In the genomic region with DNA sequence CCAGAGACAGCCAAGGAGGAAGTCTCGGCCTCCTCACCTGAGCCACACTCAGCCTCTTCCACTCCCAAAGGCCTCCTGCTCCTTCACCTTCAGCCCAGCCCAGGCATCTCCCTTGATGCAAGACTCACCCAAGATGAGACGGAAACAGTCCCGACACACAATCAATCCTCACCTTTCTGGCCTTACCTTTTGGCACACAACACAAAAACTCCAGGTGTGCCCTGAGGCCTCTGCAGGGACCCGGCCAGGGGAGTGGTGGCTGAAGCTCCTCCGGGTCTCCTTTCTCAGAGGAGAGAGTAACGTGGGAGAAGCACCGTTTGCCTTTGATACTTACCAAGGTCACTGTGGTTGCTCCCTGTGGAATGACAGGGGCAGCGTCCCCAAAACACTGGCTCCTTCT, we compare ENCODE assay signal across 19 cellular contexts. TPM values are rescaled to one million over a fixed set of nuclear protein-coding genes. Genes with fewer than 3 reads are reported as not detected.
A peak's percentile ranks its signal among the peaks of the same experiment; 100 is the strongest.
DNase-seq lines count a peak whose midpoint lies in the region; ATAC-seq, FAIRE-seq and TF ChIP-seq lines count a peak whose summit lies in the region.
"Had no signal": no experiment of that assay in that cellular context is flagged by ENCODE, and none has a peak within 500 bp of the region (broad histone marks: within the 10 kb centered on the region; RNA-seq: fewer than 3 reads in every experiment).

No MANE protein-coding gene starts in this region.

- TF ChIP-seq EP300 in suprapubic skin (IDR thresholded peaks at IDR 0.05) = no peak

- dilution Hi-C loops in keratinocyte (cut with MboI; ENCODE audit: extremely low pct_ligation_motif_present, low sequenced_read_pairs) = no loop called here

- intact Hi-C loops in spleen (cut with DNase I; ENCODE audit: low total_unique reads) (loop anchor here (5.0 kb wide), 2 partner anchors 53 to 638 kb away; no protein-coding TSS in a partner anchor), aorta (cut with DNase I) (loop anchor here (2.0 to 5.0 kb wide), 3 partner anchors 58 to 643 kb away; partner anchors contain the start of gene ATG16L1 (in 1 of the 2))

- H4K20me1 ChIP-seq in keratinocyte (ENCODE audit: control insufficient read depth, extremely low read depth, insufficient read depth, low read length) = no peaks in the 10 kb centered on the region

- ATAC-seq in RWPE2 (ENCODE audit: low read depth) (no peak), aorta (ENCODE audit: low FRiP score) (no peak)
- ATAC-seq: CD8-positive, alpha-beta T cell; HepG2 had no signal

- WGBS in spleen, 5 donors = 86 to 93% (median 89%) methylated on average over 7 to 8 of the region's 8 CpGs
- WGBS in suprapubic skin = 86% methylated on average over 5 of the region's 8 CpGs
- 93 to 94% methylated on average over 8 of the region's 8 CpGs for WGBS in aorta, 2 donors

- H3K4me3 ChIP-seq in NT2/D1 (ENCODE audit: insufficient read length, low read depth) (no peak overlapping the region), RWPE2 (ENCODE audit: severe bottlenecking) (no peak overlapping the region), keratinocyte (ENCODE audit: control insufficient read depth in 2 of 3, extremely low read depth in 1 of 3, insufficient read depth in 2 of 3, low read depth in 1 of 3, low read length in 3 of 3) (no peak overlapping the region), spleen (no peak overlapping the region), suprapubic skin (no peak overlapping the region), aorta (ENCODE audit: low read length in 2 of 2) (no peak overlapping the region)

- no peaks in the 10 kb centered on the region for H3K27me3 ChIP-seq in NT2/D1 (ENCODE audit: insufficient read depth, insufficient read length)
- H3K27me3 ChIP-seq in RWPE2 (ENCODE audit: insufficient read depth, poor library complexity, severe bottlenecking) = no peaks in the 10 kb centered on the region
- H3K27me3 ChIP-seq in keratinocyte (ENCODE audit: control insufficient read depth, extremely low read depth, insufficient read depth, low read length) = no peaks in the 10 kb centered on the region
- no peaks in the 10 kb centered on the region for H3K27me3 ChIP-seq in spleen (replicated peaks in 1 of 7)
- no peaks in the 10 kb centered on the region for H3K27me3 ChIP-seq in suprapubic skin
- no peaks in the 10 kb centered on the region for H3K27me3 ChIP-seq in aorta (ENCODE audit: control insufficient read depth in 1 of 2, insufficient read depth in 2 of 2, low read length in 1 of 2)

- no peak for FAIRE-seq in keratinocyte (lab: Jason Lieb, UNC)
- FAIRE-seq: D721Med, GM18507, HepG2, HTR-8/SVneo had no signal

- peak overlapping the region; percentile 18 for H2AFZ ChIP-seq in keratinocyte (ENCODE audit: control insufficient read depth, low read length)

- H3K9me3 ChIP-seq in NT2/D1 (ENCODE audit: insufficient read depth, low read length) = no peaks in the 10 kb centered on the region; the same call in 1 of the 2 replicates
- no peaks in the 10 kb centered on the region for H3K9me3 ChIP-seq in RWPE2 (ENCODE audit: severe bottlenecking)
- no peaks in the 10 kb centered on the region for H3K9me3 ChIP-seq in keratinocyte (ENCODE audit: control insufficient read depth, low read depth, low read length)
- H3K9me3 ChIP-seq in spleen = no peaks in the 10 kb centered on the region
- no peaks in the 10 kb centered on the region for H3K9me3 ChIP-seq in suprapubic skin
- H3K9me3 ChIP-seq in aorta (ENCODE audit: control insufficient read depth, low read length) = no peaks in the 10 kb centered on the region

- H3K4me1 ChIP-seq in NT2/D1 (ENCODE audit: insufficient read depth, insufficient read length) (peaks cover 8% of the 10 kb centered on the region), RWPE2 (ENCODE audit: insufficient read depth, poor library complexity, severe bottlenecking) (peaks cover 10% of the 10 kb centered on the region), keratinocyte (ENCODE audit: control insufficient read depth, extremely low read depth, insufficient read depth, low read length) (peaks cover 10% of the 10 kb centered on the region), spleen (peaks cover 0 to 15% (median 13%) of the 10 kb centered on the region in 6 donors), suprapubic skin (peaks cover 4% of the 10 kb centered on the region), aorta (ENCODE audit: control insufficient read depth in 1 of 2, insufficient read depth in 2 of 2, low read length in 2 of 2) (no peaks in the 10 kb centered on the region)

- H3K4me2 ChIP-seq in keratinocyte (ENCODE audit: control insufficient read depth, extremely low read depth, insufficient read depth, low read depth, low read length) = no peak overlapping the region

- TF ChIP-seq POLR2A in spleen (IDR thresholded peaks at IDR 0.05) (no peak), suprapubic skin (IDR thresholded peaks at IDR 0.05) (no peak)

- no peaks in the 10 kb centered on the region for H3K9me1 ChIP-seq in keratinocyte (ENCODE audit: control insufficient read depth, extremely low read depth, insufficient read depth, low read length)

- no peaks in the 10 kb centered on the region for H3K79me2 ChIP-seq in keratinocyte (ENCODE audit: control insufficient read depth, insufficient read depth, low read length)

- H3K9ac ChIP-seq in NT2/D1 (ENCODE audit: insufficient read length, low read depth) (peak overlapping the region; percentile 46), keratinocyte (ENCODE audit: control insufficient read depth, extremely low read depth, insufficient read depth, low read length) (no peak overlapping the region)

- no peaks in the 10 kb centered on the region for H3K36me3 ChIP-seq in NT2/D1 (ENCODE audit: insufficient read depth, insufficient read length, low read length)
- no peaks in the 10 kb centered on the region for H3K36me3 ChIP-seq in RWPE2 (ENCODE audit: low read depth)
- H3K36me3 ChIP-seq in keratinocyte (ENCODE audit: control insufficient read depth in 2 of 2, extremely low read depth in 1 of 2, insufficient read depth in 2 of 2, low read length in 2 of 2) = no peaks in the 10 kb centered on the region
- H3K36me3 ChIP-seq in spleen = no peaks in the 10 kb centered on the region
- H3K36me3 ChIP-seq in suprapubic skin = no peaks in the 10 kb centered on the region
- no peaks in the 10 kb centered on the region for H3K36me3 ChIP-seq in aorta (ENCODE audit: control insufficient read depth in 1 of 2, insufficient read depth in 2 of 2, low read length in 1 of 2)

- TF ChIP-seq CTCF in RWPE2 (IDR thresholded peaks at IDR 0.05; ENCODE audit: poor library complexity, severe bottlenecking) (no peak), keratinocyte (optimal IDR thresholded peaks at IDR 0.05 in 1 of 3, IDR thresholded peaks at IDR 0.05 in 1 of 3, conservative IDR thresholded peaks at IDR 0.05 in 1 of 3; ENCODE audit: extremely low read depth in 1 of 3, insufficient read depth in 2 of 3, low read length in 3 of 3) (no peak), spleen (IDR thresholded peaks at IDR 0.05 in 8 of 11, conservative IDR thresholded peaks at IDR 0.05 in 3 of 11) (no peak), suprapubic skin (IDR thresholded peaks at IDR 0.05) (no peak)

- H3K27ac ChIP-seq in RWPE2 (ENCODE audit: poor library complexity, severe bottlenecking) (peak overlapping the region; percentile 23), keratinocyte (ENCODE audit: control insufficient read depth, insufficient read depth, low read length) (no peak overlapping the region), spleen (no peak overlapping the region), suprapubic skin (no peak overlapping the region), aorta (ENCODE audit: low read depth in 1 of 2, low read length in 2 of 2) (no peak overlapping the region)

- DNase-seq in NT2/D1 (ENCODE audit: low read depth, low spot score) (no peak), RWPE2 (ENCODE audit: low spot score) (no peak), keratinocyte (ENCODE audit: low read depth, low spot score) (no peak), spleen (peak; percentile 57), suprapubic skin (ENCODE audit: low spot score in 2 of 2) (no peak), NCI-H2107 treated with DMSO at 0.1 percent for 48 hours (lab: John Stamatoyannopoulos, UW; ENCODE audit: unreplicated experiment) (no peak), aorta (no peak)
- DNase-seq in activated T-cell treated with anti-CD3 and anti-CD28 coated beads, Interleukin-2, amount 50 U/mL, for 1 hour = no peak
- DNase-seq: CD8-positive, alpha-beta T cell; COR-L47; DMS153; DND-41; HCEC 1CT; HFFc6 had no signal

RNA-seq across cellular contexts. Expression of gene EFHD1, which starts 23.8 kb away (rescaled TPM):
- polyA plus RNA-seq in keratinocyte (not detected in 3 replicates), spleen (10 to 100 TPM; 13.6 to 50.5 (median 19.2) TPM), aorta (100 to 1,000 TPM; 135 to 146 TPM)
- polyA plus RNA-seq in keratinocyte (2011; ENCODE audit: low read depth) = not detected
- polyA plus RNA-seq in keratinocyte (2011; cell fraction: cytosol; rRNA removed) = 0.05 TPM in 1 of 2 replicates, not detected in the other
- not detected in 2 replicates for polyA plus RNA-seq in keratinocyte (2011; cell fraction: nucleus; rRNA removed)
- polyA plus RNA-seq in keratinocyte (2012; ENCODE audit: low replicate concordance) = not detected in 2 replicates
- not detected in 3 replicates for polyA minus RNA-seq in keratinocyte
- not detected for polyA minus RNA-seq in keratinocyte (2011; cell fraction: cytosol; rRNA and poly(A)+ RNA removed)
- polyA minus RNA-seq in keratinocyte (2011; cell fraction: nucleus; rRNA and poly(A)+ RNA removed) = not detected in 2 replicates
- total RNA-seq in spleen (10 to 100 TPM; 19.8 to 96.2 (median 46.6) TPM), suprapubic skin (10 to 100 TPM in 3 of 4 donors, 1 to 10 TPM in 1; 4.2 to 18.4 (median 16.6) TPM), aorta (100 to 1,000 TPM in 1 of 2 donors, 10 to 100 TPM in 1; 85.8 to 236 TPM)
- polyA plus RNA-seq: CD14-positive monocyte, HepG2 had no signal

RNA-seq across cellular contexts. Expression of gene EIF4E2, which starts 59.1 kb away (rescaled TPM):
- 41.5 to 82.7 TPM (median 79.2 TPM) in 3 replicates for polyA plus RNA-seq in keratinocyte
- polyA plus RNA-seq in keratinocyte (2011; ENCODE audit: low read depth) = 293 TPM
- polyA plus RNA-seq in keratinocyte (2011; cell fraction: cytosol; rRNA removed) = 45.9 and 47.7 TPM in 2 replicates
- polyA plus RNA-seq in keratinocyte (2011; cell fraction: nucleus; rRNA removed) = 43.5 and 45.2 TPM in 2 replicates
- 69.9 and 111 TPM in 2 replicates for polyA plus RNA-seq in keratinocyte (2012; ENCODE audit: low replicate concordance)
- 19.2 to 35.6 TPM (median 34.0 TPM) in 3 replicates for polyA minus RNA-seq in keratinocyte
- 15.5 TPM for polyA minus RNA-seq in keratinocyte (2011; cell fraction: cytosol; rRNA and poly(A)+ RNA removed)
- 12.7 and 25.6 TPM in 2 replicates for polyA minus RNA-seq in keratinocyte (2011; cell fraction: nucleus; rRNA and poly(A)+ RNA removed)
- total RNA-seq in spleen = 10 to 100 TPM; 39.8 to 61.1 (median 49.0) TPM
- 10 to 100 TPM; 29.3 to 42.9 (median 41.4) TPM for polyA plus RNA-seq in spleen
- total RNA-seq in suprapubic skin = 10 to 100 TPM; 26.6 to 54.2 (median 34.1) TPM
- total RNA-seq in aorta = 10 to 100 TPM; 51.9 to 58.4 TPM
- 10 to 100 TPM; 43.9 to 60.7 TPM for polyA plus RNA-seq in aorta

RNA-seq across cellular contexts. Expression of gene TIGD1, which starts 59.2 kb away (rescaled TPM):
- polyA plus RNA-seq in keratinocyte (0.67 to 2.3 TPM (median 1.7 TPM) in 3 replicates), spleen (1 to 10 TPM; 4.4 to 8.3 (median 6.0) TPM), aorta (1 to 10 TPM in 1 of 2 donors, under 1 TPM in 1; 0.50 to 1.8 TPM)
- 1.8 TPM for polyA plus RNA-seq in keratinocyte (2011; ENCODE audit: low read depth)
- 0.42 and 0.52 TPM in 2 replicates for polyA plus RNA-seq in keratinocyte (2011; cell fraction: cytosol; rRNA removed)
- polyA plus RNA-seq in keratinocyte (2011; cell fraction: nucleus; rRNA removed) = 6.2 and 7.8 TPM in 2 replicates
- 0.38 and 1.7 TPM in 2 replicates for polyA plus RNA-seq in keratinocyte (2012; ENCODE audit: low replicate concordance)
- 0.43 to 2.7 TPM (median 1.6 TPM) in 3 replicates for polyA minus RNA-seq in keratinocyte
- not detected for polyA minus RNA-seq in keratinocyte (2011; cell fraction: cytosol; rRNA and poly(A)+ RNA removed)
- polyA minus RNA-seq in keratinocyte (2011; cell fraction: nucleus; rRNA and poly(A)+ RNA removed) = 2.8 and 3.8 TPM in 2 replicates
- total RNA-seq in spleen (10 to 100 TPM in 3 of 7 donors, 1 to 10 TPM in 4; 5.1 to 13.5 (median 9.9) TPM), suprapubic skin (10 to 100 TPM in 1 of 4 donors, 1 to 10 TPM in 3; 4.6 to 16.3 (median 7.9) TPM), aorta (1 to 10 TPM; 2.3 to 3.3 TPM)
